In the genomic region with DNA sequence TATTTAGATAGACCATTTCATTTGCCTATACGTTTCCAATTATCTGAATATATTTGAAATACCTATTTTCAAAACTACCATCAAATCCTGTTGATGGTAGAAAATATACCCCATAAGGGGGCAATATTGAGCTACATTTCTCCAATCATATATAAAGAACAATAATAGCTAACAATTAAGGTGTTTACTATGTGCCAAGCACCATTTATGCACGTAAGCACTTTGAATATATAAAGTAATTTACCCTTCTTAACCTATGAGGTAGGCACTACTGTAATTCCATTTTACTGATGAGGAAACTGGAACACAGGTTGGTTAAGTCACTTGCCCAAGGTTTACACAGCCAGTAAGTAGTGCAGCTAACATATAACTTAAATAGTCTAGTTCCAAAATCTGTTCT, we compare ENCODE assay signal across 9 cellular contexts.
A peak's percentile ranks its signal among the peaks of the same experiment; 100 is the strongest.
DNase-seq lines count a peak whose midpoint lies in the region; ATAC-seq and TF ChIP-seq lines count a peak whose summit lies in the region.
"Had no signal": no experiment of that assay in that cellular context is flagged by ENCODE, and none has a peak within 500 bp of the region (broad histone marks: within the 10 kb centered on the region; RNA-seq: fewer than 3 reads in every experiment).

No MANE protein-coding gene starts in this region.

- TF ChIP-seq CTCF in left ventricle myocardium inferior (IDR thresholded peaks at IDR 0.05; ENCODE audit: borderline replicate concordance) (peak; percentile 59), OCI-LY1 (IDR thresholded peaks at IDR 0.05; ENCODE audit: low read length) (peak; percentile 58), epithelial cell of proximal tubule (conservative IDR thresholded peaks at IDR 0.05; ENCODE audit: low read depth, low read length) (peak; percentile 39), psoas muscle (IDR thresholded peaks at IDR 0.05) (peak; percentile 62), coronary artery (IDR thresholded peaks at IDR 0.05) (no peak)

- H3K27ac ChIP-seq in left ventricle myocardium inferior (replicated peaks): no peak overlapping the region
- H3K27ac ChIP-seq in OCI-LY1 (ENCODE audit: low read depth, low read length, poor library complexity, severe bottlenecking): no peak overlapping the region
- H3K27ac ChIP-seq in psoas muscle: no peak overlapping the region
- H3K27ac ChIP-seq in coronary artery: no peak overlapping the region

- peaks cover 7% of the 10 kb centered on the region for H3K36me3 Mint-ChIP-seq in activated CD4-positive, alpha-beta T cell treated with anti-CD3 and anti-CD28 coated beads, Interleukin-2, amount 10 ng/mL, durations not matched to agents 24 days and 14 days (ENCODE audit: low read depth)

- no peaks in the 10 kb centered on the region for H3K4me1 ChIP-seq in left ventricle myocardium inferior
- H3K4me1 ChIP-seq in OCI-LY1 (ENCODE audit: insufficient read depth, low read length, severe bottlenecking): no peaks in the 10 kb centered on the region
- no peaks in the 10 kb centered on the region for H3K4me1 ChIP-seq in psoas muscle

- H3K9me3 ChIP-seq in left ventricle myocardium inferior (replicated peaks): no peaks in the 10 kb centered on the region
- no peaks in the 10 kb centered on the region for H3K9me3 ChIP-seq in OCI-LY1 (ENCODE audit: low read length)
- no peaks in the 10 kb centered on the region for H3K9me3 ChIP-seq in psoas muscle

- no peak overlapping the region for H3K4me2 ChIP-seq in OCI-LY1 (ENCODE audit: low read length)

- no peaks in the 10 kb centered on the region for H3F3A ChIP-seq in OCI-LY1 (ENCODE audit: insufficient read depth, low read length)

- H3K9me3 Mint-ChIP-seq in activated CD4-positive, alpha-beta T cell treated with anti-CD3 and anti-CD28 coated beads, Interleukin-2, amount 10 ng/mL, durations not matched to agents 24 days and 14 days: no peaks in the 10 kb centered on the region
- H3K9me3 Mint-ChIP-seq: activated naive CD4-positive, alpha-beta T cell treated with anti-CD3 and anti-CD28 coated beads, Interleukin-2, amount 50 U/mL, for 24 hours had no signal

- ATAC-seq in left cardiac atrium (no peak), psoas muscle (peak in 2 of 4 donors; percentile 35 to 67)

- intact Hi-C loops in left ventricle myocardium inferior (cut with micrococcal nuclease): loop anchor here (5.0 to 10.0 kb wide), 2 partner anchors 154 to 346 kb away; no protein-coding TSS in a partner anchor
- intact Hi-C loops in left cardiac atrium (cut with DNase I): loop anchor here (10.0 kb wide), 2 partner anchors 74 to 344 kb away; no protein-coding TSS in a partner anchor
- intact Hi-C loops in psoas muscle (cut with DNase I): loop anchor here (1.0 to 10.0 kb wide), 4 partner anchors 76 to 344 kb away; no protein-coding TSS in a partner anchor
- intact Hi-C loops in activated CD4-positive, alpha-beta T cell treated with anti-CD3 and anti-CD28 coated beads, Interleukin-2, amount 10 ng/mL, durations not matched to agents 24 days and 14 days (cut with micrococcal nuclease): loop anchor here (1.0 to 5.0 kb wide), 2 partner anchors 76 to 342 kb away; no protein-coding TSS in a partner anchor

- H3K27ac Mint-ChIP-seq in activated CD4-positive, alpha-beta T cell treated with anti-CD3 and anti-CD28 coated beads, Interleukin-2, amount 10 ng/mL, durations not matched to agents 24 days and 14 days: no peak overlapping the region
- H3K27ac Mint-ChIP-seq: activated naive CD4-positive, alpha-beta T cell treated with anti-CD3 and anti-CD28 coated beads, Interleukin-2, amount 50 U/mL, for 24 hours had no signal

- H3K4me3 Mint-ChIP-seq in activated CD4-positive, alpha-beta T cell treated with anti-CD3 and anti-CD28 coated beads, Interleukin-2, amount 10 ng/mL, durations not matched to agents 24 days and 14 days: no peak overlapping the region
- H3K4me3 Mint-ChIP-seq: activated naive CD4-positive, alpha-beta T cell treated with anti-CD3 and anti-CD28 coated beads, Interleukin-2, amount 50 U/mL, for 24 hours had no signal

- H3K27me3 Mint-ChIP-seq in activated CD4-positive, alpha-beta T cell treated with anti-CD3 and anti-CD28 coated beads, Interleukin-2, amount 10 ng/mL, durations not matched to agents 24 days and 14 days: no peaks in the 10 kb centered on the region
- H3K27me3 Mint-ChIP-seq: activated naive CD4-positive, alpha-beta T cell treated with anti-CD3 and anti-CD28 coated beads, Interleukin-2, amount 50 U/mL, for 24 hours had no signal

- H3K9me2 ChIP-seq in OCI-LY1 (ENCODE audit: low read depth, low read length): no peaks in the 10 kb centered on the region

- H3K79me2 ChIP-seq in OCI-LY1 (ENCODE audit: insufficient read depth, low read length): no peaks in the 10 kb centered on the region

- no peak overlapping the region for H3K4me3 ChIP-seq in left ventricle myocardium inferior
- H3K4me3 ChIP-seq in OCI-LY1 (ENCODE audit: low read depth, low read length, poor library complexity, severe bottlenecking): no peak overlapping the region
- no peak overlapping the region for H3K4me3 ChIP-seq in epithelial cell of proximal tubule (ENCODE audit: low read depth, low read length)
- no peak overlapping the region for H3K4me3 ChIP-seq in psoas muscle
- no peak overlapping the region for H3K4me3 ChIP-seq in coronary artery

- H3K9ac ChIP-seq in OCI-LY1 (ENCODE audit: low read length): no peak overlapping the region

- 58 to 71% (median 65%) methylated on average over 2 of the region's 2 CpGs for WGBS in psoas muscle, 3 donors

- H4K20me1 ChIP-seq in OCI-LY1 (ENCODE audit: insufficient read depth, low read length): no peaks in the 10 kb centered on the region

- H3K36me3 ChIP-seq in left ventricle myocardium inferior (peaks cover 11% of the 10 kb centered on the region), OCI-LY1 (ENCODE audit: insufficient read depth, low read length) (no peaks in the 10 kb centered on the region), psoas muscle (ENCODE audit: insufficient read depth in 1 of 2, low read depth in 1 of 2) (peaks cover 2 to 27% of the 10 kb centered on the region in 2 donors)

- H3K4me1 Mint-ChIP-seq in activated CD4-positive, alpha-beta T cell treated with anti-CD3 and anti-CD28 coated beads, Interleukin-2, amount 10 ng/mL, durations not matched to agents 24 days and 14 days: peaks cover 2% of the 10 kb centered on the region

- H3K27me3 ChIP-seq in left ventricle myocardium inferior (ENCODE audit: low read depth) (no peaks in the 10 kb centered on the region), OCI-LY1 (ENCODE audit: insufficient read depth, low read length) (no peaks in the 10 kb centered on the region), psoas muscle (ENCODE audit: insufficient read depth in 3 of 3, low read length in 2 of 3) (no peaks in the 10 kb centered on the region)

- no peak for DNase-seq in left ventricle myocardium inferior
- DNase-seq in left cardiac atrium: no peak
- peak; percentile 12 for DNase-seq in epithelial cell of proximal tubule (ENCODE audit: low read depth)
- no peak for DNase-seq in psoas muscle
- no peak for DNase-seq in activated CD4-positive, alpha-beta T cell treated with anti-CD3 and anti-CD28 coated beads, Interleukin-2, amount 10 ng/mL, durations not matched to agents 24 days and 14 days
- no peak for DNase-seq in NCI-H2029 (lab: John Stamatoyannopoulos, UW)
- no peak for DNase-seq in coronary artery (ENCODE audit: low spot score)

- no peak overlapping the region for H2AFZ ChIP-seq in OCI-LY1 (ENCODE audit: low read length)
